23 cellular contexts compared by ENCODE assay signal in genomic region chr3:112682361-112682760, GRCh38. TPM values are rescaled to one million over a fixed set of nuclear protein-coding genes. Genes with fewer than 3 reads are reported as not detected.
A peak's percentile ranks its signal among the peaks of the same experiment; 100 is the strongest.
DNase-seq lines count a peak whose midpoint lies in the region; ATAC-seq and TF ChIP-seq lines count a peak whose summit lies in the region.
"Had no signal": no experiment of that assay in that cellular context is flagged by ENCODE, and none has a peak within 500 bp of the region (broad histone marks: within the 10 kb centered on the region; RNA-seq: fewer than 3 reads in every experiment).

No MANE protein-coding gene starts in this region.

- POLR2A ChIA-PET in HCT116 (lab: Charles Lee): no interaction called here

- H3K27ac ChIP-seq in HCT116 (ENCODE audit: low read depth, low read length): no peak overlapping the region
- H3K27ac ChIP-seq in foreskin keratinocyte: peak overlapping the region; percentile 58
- H3K27ac ChIP-seq in mesendoderm (ENCODE audit: low read depth, low read length): no peak overlapping the region
- H3K27ac ChIP-seq: uterus had no signal

- H3K4me1 ChIP-seq in HCT116 (ENCODE audit: control insufficient read depth in 1 of 2, insufficient read depth in 2 of 2, low read length in 2 of 2) (peaks cover 0 to 9% of the 10 kb centered on the region in 2 experiments; a peak in 2 of 4 replicates), foreskin keratinocyte (peaks cover 27% of the 10 kb centered on the region), HAP-1 (peaks cover 28% of the 10 kb centered on the region), mesendoderm (ENCODE audit: control insufficient read depth, low read depth, low read length) (no peaks in the 10 kb centered on the region)
- H3K4me1 ChIP-seq: uterus had no signal

- intact Hi-C loops in HCT116 (cut with micrococcal nuclease): no loop called here

- H3K18ac ChIP-seq in mesendoderm (ENCODE audit: low read length): no peak overlapping the region

- RAD21 ChIA-PET in HCT116 (lab: Charles Lee; ENCODE audit: low non-redundant PET in 1 of 2, low total read pairs in 2 of 2, uncharacterized antibody in 2 of 2, unreplicated experiment in 2 of 2): no interaction called here

- H2BK120ac ChIP-seq in mesendoderm (ENCODE audit: low read depth, low read length): no peak overlapping the region

- no peak overlapping the region for H2AK5ac ChIP-seq in mesendoderm (ENCODE audit: low read length)

- peaks cover 10% of the 10 kb centered on the region for H3K4me1 Mint-ChIP-seq in stimulated activated effector memory CD8-positive, alpha-beta T cell treated with anti-CD3 and anti-CD28 coated beads, Interleukin-12 subunit alpha, Interleukin-12 subunit beta, amount 100 ng/mL, for 72 hours

- no peak overlapping the region for H4K8ac ChIP-seq in mesendoderm (ENCODE audit: low read depth, low read length)

- peak overlapping the region; percentile 23 for H2AFZ ChIP-seq in HCT116 (ENCODE audit: low read depth, low read length, poor library complexity, severe bottlenecking)

- H3K4me3 ChIP-seq in HCT116 (replicated peaks in 1 of 2; ENCODE audit: low read depth in 1 of 2, low read length in 2 of 2) (no peak overlapping the region), HAP-1 (no peak overlapping the region), mesendoderm (ENCODE audit: low read length) (no peak overlapping the region)
- H3K4me3 ChIP-seq: uterus had no signal

- H3K9me2 ChIP-seq in HCT116 (ENCODE audit: insufficient read depth): no peaks in the 10 kb centered on the region

- no peaks in the 10 kb centered on the region for H3K9me3 Mint-ChIP-seq in stimulated activated effector memory CD8-positive, alpha-beta T cell treated with anti-CD3 and anti-CD28 coated beads, Interleukin-12 subunit alpha, Interleukin-12 subunit beta, amount 100 ng/mL, for 72 hours
- H3K9me3 Mint-ChIP-seq: activated CD4-positive, alpha-beta memory T cell treated with anti-CD3 and anti-CD28 coated beads for 36 hours; activated naive CD4-positive, alpha-beta T cell treated with anti-CD3 and anti-CD28 coated beads, Interleukin-2, amount 50 U/mL, for 24 hours; activated T-helper 17 cell treated with anti-CD3 and anti-CD28 coated beads, Interleukin-2, amount 50 U/mL, for 72 hours had no signal

- in situ Hi-C loops in HAP-1 (cut with MboI; ENCODE audit: low sequenced_read_pairs): no loop called here

- H3K23ac ChIP-seq in mesendoderm (ENCODE audit: low read length): no peak overlapping the region

- H3K4me2 ChIP-seq in HCT116 (ENCODE audit: low read length) (no peak overlapping the region), mesendoderm (ENCODE audit: low read length) (no peak overlapping the region)

- H3K27ac Mint-ChIP-seq in stimulated activated effector memory CD8-positive, alpha-beta T cell treated with anti-CD3 and anti-CD28 coated beads, Interleukin-12 subunit alpha, Interleukin-12 subunit beta, amount 100 ng/mL, for 72 hours: peak overlapping the region; percentile 2
- H3K27ac Mint-ChIP-seq: activated CD4-positive, alpha-beta memory T cell treated with anti-CD3 and anti-CD28 coated beads for 36 hours; activated naive CD4-positive, alpha-beta T cell treated with anti-CD3 and anti-CD28 coated beads, Interleukin-2, amount 50 U/mL, for 24 hours; activated T-helper 17 cell treated with anti-CD3 and anti-CD28 coated beads, Interleukin-2, amount 50 U/mL, for 72 hours had no signal

- H3K36me3 ChIP-seq in HCT116 (ENCODE audit: control insufficient read depth in 1 of 2, insufficient read depth in 2 of 2, low read length in 2 of 2) (no peaks in the 10 kb centered on the region), HAP-1 (replicated peaks) (no peaks in the 10 kb centered on the region), mesendoderm (ENCODE audit: control insufficient read depth, insufficient read depth, low read length) (no peaks in the 10 kb centered on the region)
- H3K36me3 ChIP-seq: uterus had no signal

- ATAC-seq in HCT116: no peak
- ATAC-seq in SK-N-SH treated with all-trans-retinoic acid at 6 μM for 48 hours: peak; percentile 29
- no peak for ATAC-seq in foreskin keratinocyte
- no peak for ATAC-seq in stimulated activated effector memory CD8-positive, alpha-beta T cell treated with anti-CD3 and anti-CD28 coated beads, Interleukin-12 subunit alpha, Interleukin-12 subunit beta, amount 100 ng/mL, for 72 hours
- ATAC-seq: activated CD4-positive, CD25-positive, alpha-beta regulatory T cell treated with anti-CD3 and anti-CD28 coated beads, Interleukin-2, amount 50 U/mL, for 24 hours; activated T-helper 17 cell treated with anti-CD3 and anti-CD28 coated beads, Interleukin-2, amount 50 U/mL, for 72 hours; left cardiac atrium had no signal

- H3K4me3 Mint-ChIP-seq in stimulated activated effector memory CD8-positive, alpha-beta T cell treated with anti-CD3 and anti-CD28 coated beads, Interleukin-12 subunit alpha, Interleukin-12 subunit beta, amount 100 ng/mL, for 72 hours: no peak overlapping the region
- H3K4me3 Mint-ChIP-seq: activated CD4-positive, alpha-beta memory T cell treated with anti-CD3 and anti-CD28 coated beads for 36 hours; activated naive CD4-positive, alpha-beta T cell treated with anti-CD3 and anti-CD28 coated beads, Interleukin-2, amount 50 U/mL, for 24 hours; activated T-helper 17 cell treated with anti-CD3 and anti-CD28 coated beads, Interleukin-2, amount 50 U/mL, for 72 hours; CD4-positive, CD25-positive, alpha-beta regulatory T cell had no signal

- WGBS in mesendoderm (ENCODE audit: extremely low coverage, insufficient coverage, low lambda C conversion rate): no CpG with 5 or more reads among the region's 5 CpGs

- H3K79me2 ChIP-seq in HCT116 (ENCODE audit: insufficient read depth, low read length) (no peaks in the 10 kb centered on the region), mesendoderm (ENCODE audit: control insufficient read depth, insufficient read depth, low read length) (no peaks in the 10 kb centered on the region)

- no TSS peak for BruUV-seq in HCT116 (replicated peaks; lab: Mats Ljungman, UMichigan)

- H3K79me1 ChIP-seq in mesendoderm (ENCODE audit: low read length): no peaks in the 10 kb centered on the region

- H4K20me1 ChIP-seq in HCT116 (ENCODE audit: insufficient read depth): no peaks in the 10 kb centered on the region

- no peak overlapping the region for H3K56ac ChIP-seq in mesendoderm (ENCODE audit: low read length)

- no peak overlapping the region for H2BK15ac ChIP-seq in mesendoderm (replicated peaks; ENCODE audit: low read depth)

- TF ChIP-seq POLR2A in HCT116 (IDR thresholded peaks at IDR 0.05; ENCODE audit: borderline replicate concordance, extremely low read depth, insufficient read depth, insufficient read length): no peak

- H4K5ac ChIP-seq in mesendoderm (ENCODE audit: low read length): no peak overlapping the region

- H3K9me3 ChIP-seq in HCT116 (ENCODE audit: control insufficient read depth in 1 of 2, insufficient read depth in 1 of 2, low read depth in 1 of 2, low read length in 2 of 2) (no peaks in the 10 kb centered on the region), HAP-1 (no peaks in the 10 kb centered on the region)
- H3K9me3 ChIP-seq: uterus had no signal

- TF ChIP-seq RAD21 in HCT116 (IDR thresholded peaks at IDR 0.05; ENCODE audit: low read depth): no peak

- CTCF ChIA-PET in HCT116 (lab: Charles Lee): no interaction called here

- H3K27me3 ChIP-seq in HCT116 (ENCODE audit: insufficient read depth, low read length) (no peaks in the 10 kb centered on the region), foreskin keratinocyte (no peaks in the 10 kb centered on the region), HAP-1 (ENCODE audit: low read depth) (no peaks in the 10 kb centered on the region), mesendoderm (ENCODE audit: insufficient read depth, low read length, poor library complexity) (no peaks in the 10 kb centered on the region)
- H3K27me3 ChIP-seq: uterus had no signal

- H2BK5ac ChIP-seq in mesendoderm (ENCODE audit: low read length): no peak overlapping the region

- H3K4ac ChIP-seq in mesendoderm (ENCODE audit: low read depth, low read length): no peak overlapping the region

- TF ChIP-seq CTCF in HCT116 (IDR thresholded peaks at IDR 0.05 in 2 of 3, conservative IDR thresholded peaks at IDR 0.05 in 1 of 3; ENCODE audit: borderline replicate concordance in 1 of 3, insufficient read depth in 1 of 3, low read depth in 2 of 3, low read length in 2 of 3) (no peak), foreskin keratinocyte (conservative IDR thresholded peaks at IDR 0.05) (no peak)

- H3K9ac ChIP-seq in HCT116 (ENCODE audit: low read length): no peak overlapping the region
- H3K9ac ChIP-seq in mesendoderm (ENCODE audit: low read length): no peak overlapping the region

- no peaks in the 10 kb centered on the region for H3K36me3 Mint-ChIP-seq in stimulated activated effector memory CD8-positive, alpha-beta T cell treated with anti-CD3 and anti-CD28 coated beads, Interleukin-12 subunit alpha, Interleukin-12 subunit beta, amount 100 ng/mL, for 72 hours
- H3K36me3 Mint-ChIP-seq: activated CD4-positive, alpha-beta memory T cell treated with anti-CD3 and anti-CD28 coated beads for 36 hours; activated naive CD4-positive, alpha-beta T cell treated with anti-CD3 and anti-CD28 coated beads, Interleukin-2, amount 50 U/mL, for 24 hours; CD4-positive, CD25-positive, alpha-beta regulatory T cell had no signal

- DNase-seq in HCT116 (ENCODE audit: low read depth, low spot score): no peak
- DNase-seq in foreskin keratinocyte: no peak
- no peak for DNase-seq in stimulated activated effector memory CD8-positive, alpha-beta T cell treated with anti-CD3 and anti-CD28 coated beads, Interleukin-12 subunit alpha, Interleukin-12 subunit beta, amount 100 ng/mL, for 72 hours (ENCODE audit: low spot score in 2 of 2)
- DNase-seq in HAP-1 (ENCODE audit: low spot score in 2 of 2): no peak
- no peak for DNase-seq in GM19238 (ENCODE audit: insufficient read length, low spot score)
- DNase-seq in mesendoderm: no peak
- DNase-seq: activated CD4-positive, alpha-beta memory T cell treated with anti-CD3 and anti-CD28 coated beads for 36 hours; activated CD8-positive, alpha-beta memory T cell treated with anti-CD3 and anti-CD28 coated beads, Interleukin-2, amount 50 U/mL, for 48 hours; CD4-positive, CD25-positive, alpha-beta regulatory T cell; GDM1; head of caudate nucleus; KG1; left cardiac atrium; NCI-H187; NCI-H526 treated with DMSO at 0.1 percent for 48 hours; Right ventricle myocardium superior; small intestine; SW 1271; uterus had no signal

TF ChIP-seq in HCT116, 20 proteins besides CTCF, POLR2A, EP300 and RAD21 (continues in another document):
- no peak for TF ChIP-seq EZH2 (IDR thresholded peaks at IDR 0.05)
- TF ChIP-seq TCF7L2 (IDR thresholded peaks at IDR 0.05; ENCODE audit: borderline replicate concordance, extremely low read depth, insufficient read depth, insufficient read length): no peak
- TF ChIP-seq ZNF274 (IDR thresholded peaks at IDR 0.05; ENCODE audit: low read depth, low read length): no peak

RNA-seq across cellular contexts. Expression of gene CCDC80, which starts 41.4 kb away (rescaled TPM):
- total RNA-seq in HCT116 (2021; ENCODE audit: unreplicated experiment): 1.7 TPM
- polyA plus RNA-seq in HCT116 (2012): 0.56 and 0.89 TPM in 2 replicates
- 24.5 and 25.0 TPM in 2 replicates for total RNA-seq in foreskin keratinocyte
- polyA plus RNA-seq in foreskin keratinocyte: 15.7 and 17.0 TPM in 2 replicates
- 4.3 TPM for polyA plus RNA-seq in mesendoderm (2013, experiment 1 of 2)
- polyA plus RNA-seq in mesendoderm (2013, experiment 2 of 2): 5.2 TPM
- total RNA-seq: activated CD4-positive, alpha-beta memory T cell treated with anti-CD3 and anti-CD28 coated beads for 36 hours; activated T-helper 17 cell treated with anti-CD3 and anti-CD28 coated beads, Interleukin-2, amount 50 U/mL, for 72 hours; CD4-positive, CD25-positive, alpha-beta regulatory T cell had no signal
